In genomic region chr16:22213801-22214200, GRCh38 we compare ENCODE assay signal across 20 cellular contexts. TPM values are rescaled to one million over a fixed set of nuclear protein-coding genes. Genes with fewer than 3 reads are reported as not detected.
"Had no signal": no experiment of that assay in that cellular context is flagged by ENCODE, and none has a peak within 500 bp of the region (broad histone marks: within the 10 kb centered on the region; RNA-seq: fewer than 3 reads in every experiment).

No MANE protein-coding gene starts in this region.

- H3K4me1 ChIP-seq: breast epithelium, neural progenitor cell had no signal

- H3K9ac ChIP-seq: neural progenitor cell had no signal

- DNase-seq: activated CD4-positive, alpha-beta T cell treated with anti-CD3 and anti-CD28 coated beads for 1 hour; activated CD4-positive, alpha-beta T cell treated with anti-CD3 and anti-CD28 coated beads, Interleukin-2, amount 50 U/mL, for 48 hours; activated naive CD4-positive, alpha-beta T cell treated with anti-CD3 and anti-CD28 coated beads, Interleukin-2, amount 10 ng/mL, durations not matched to agents 7 days and 5 days; activated T-cell treated with anti-CD3 and anti-CD28 coated beads, Interleukin-2, amount 50 U/mL, for 24 hours; adrenal gland; erythroblast; heart right ventricle; left lung; midbrain; stimulated activated naive CD4-positive, alpha-beta T cell; T-helper 2 cell had no signal

- ATAC-seq: heart right ventricle, left lung, sciatic nerve had no signal

- H3K36me3 ChIP-seq: adrenal gland, breast epithelium, neural progenitor cell had no signal

- H3K9me3 ChIP-seq: adrenal gland, breast epithelium, gastroesophageal sphincter, left lung had no signal

- H3K27ac Mint-ChIP-seq: activated T-cell treated with anti-CD3 and anti-CD28 coated beads, Interleukin-2, amount 50 U/mL, for 24 hours; neural progenitor cell had no signal

- H3K27ac ChIP-seq: adrenal gland, breast epithelium, gastroesophageal sphincter, heart right ventricle, left lung, neural progenitor cell had no signal

- H3K9me3 Mint-ChIP-seq: activated T-cell treated with anti-CD3 and anti-CD28 coated beads, Interleukin-2, amount 50 U/mL, for 24 hours; neural progenitor cell had no signal

- H2AFZ ChIP-seq: neural progenitor cell had no signal

- H3K4me2 ChIP-seq: neural progenitor cell had no signal

- H3K4me3 ChIP-seq: adrenal gland, breast epithelium, coronary artery, gastroesophageal sphincter, heart right ventricle, left lung, neural progenitor cell had no signal

- FAIRE-seq: astrocyte had no signal

- H3K27me3 ChIP-seq: adrenal gland, breast epithelium, gastroesophageal sphincter, heart right ventricle, left lung, neural progenitor cell had no signal

- H3K4me3 Mint-ChIP-seq: activated naive CD4-positive, alpha-beta T cell treated with anti-CD3 and anti-CD28 coated beads, Interleukin-2, amount 10 ng/mL, durations not matched to agents 7 days and 5 days; activated T-cell treated with anti-CD3 and anti-CD28 coated beads, Interleukin-2, amount 50 U/mL, for 24 hours; neural progenitor cell had no signal

- H3K27me3 Mint-ChIP-seq: activated naive CD4-positive, alpha-beta T cell treated with anti-CD3 and anti-CD28 coated beads, Interleukin-2, amount 10 ng/mL, durations not matched to agents 7 days and 5 days; activated T-cell treated with anti-CD3 and anti-CD28 coated beads, Interleukin-2, amount 50 U/mL, for 24 hours had no signal

RNA-seq across cellular contexts. Expression of gene SDR42E2, which starts 51.5 kb away (rescaled TPM):
- total RNA-seq: adrenal gland, astrocyte, gastroesophageal sphincter, kidney epithelial cell, osteocyte, sciatic nerve, urinary bladder had no signal
- polyA plus RNA-seq: urinary bladder had no signal
